8 cellular contexts compared by ENCODE assay signal in genomic region chr1:229272164-229273158, GRCh38. TPM values are rescaled to one million over a fixed set of nuclear protein-coding genes. Genes with fewer than 3 reads are reported as not detected.
DNase-seq lines count a peak whose midpoint lies in the region; ATAC-seq, FAIRE-seq and TF ChIP-seq lines count a peak whose summit lies in the region.

No MANE protein-coding gene starts in this region.

- no peak for DNase-seq in Jurkat, Clone E6-1 (ENCODE audit: low read depth, low spot score)
- DNase-seq in K562 (ENCODE audit: extremely low read depth in 1 of 4, low spot score in 3 of 4) (no peak), mesothelial cell of epicardium (ENCODE audit: low spot score in 2 of 2, unreplicated experiment in 2 of 2) (no peak), HTR-8/SVneo (ENCODE audit: insufficient read length, low spot score) (no peak), RPMI8226 (no peak)

- FAIRE-seq in K562 (lab: Jason Lieb, UNC): no peak
- FAIRE-seq in HTR-8/SVneo (lab: Jason Lieb, UNC): no peak

- H3K4me1 ChIP-seq in K562 (replicated peaks in 1 of 2; ENCODE audit: control insufficient read depth in 2 of 2, insufficient read depth in 2 of 2, low read length in 2 of 2): peaks cover 20 to 40% of the 10 kb centered on the region in 2 experiments

- TSS peak; percentile 65 for BruUV-seq in K562 (replicated peaks; lab: Mats Ljungman, UMichigan)

- peaks cover 4% of the 10 kb centered on the region for H3K9me3 Mint-ChIP-seq in mesothelial cell of epicardium

- peak overlapping the region; percentile 78 for H3K4me2 ChIP-seq in K562 (ENCODE audit: insufficient read depth, low read length)

- peak overlapping the region; percentile 80 for H3K4me3 ChIP-seq in Jurkat, Clone E6-1 (ENCODE audit: low read length)
- H3K4me3 ChIP-seq in K562: peak overlapping the region; percentile 78

- H3K4me3 Mint-ChIP-seq in mesothelial cell of epicardium: peak overlapping the region; percentile 93

- H3K79me2 ChIP-seq in K562 (ENCODE audit: control insufficient read depth, insufficient read depth, low read length): peaks cover 76% of the 10 kb centered on the region

- H3K27me3 ChIP-seq in K562 (ENCODE audit: control insufficient read depth in 2 of 2, insufficient read depth in 2 of 2, low read length in 2 of 2): no peaks in the 10 kb centered on the region; a peak in 1 of 5 replicates

- intact Hi-C loops in K562 (cut with micrococcal nuclease): loop anchor here (5.0 to 10.0 kb wide), 3 partner anchors 235 to 792 kb away; partner anchors contain the start of genes ABCB10, GALNT2 and NUP133

- peaks cover 33% of the 10 kb centered on the region for H3K4me1 Mint-ChIP-seq in mesothelial cell of epicardium

- H3K9me1 ChIP-seq in K562 (ENCODE audit: control insufficient read depth, insufficient read depth, low read length): no peaks in the 10 kb centered on the region

- H3K9me3 ChIP-seq in K562 (replicated peaks; ENCODE audit: control insufficient read depth, insufficient read depth, low read depth, low read length): peaks cover 7% of the 10 kb centered on the region; the same call in 1 of the 2 replicates

- no peaks in the 10 kb centered on the region for H3K27me3 Mint-ChIP-seq in mesothelial cell of epicardium (ENCODE audit: low read depth)

- H3K36me3 Mint-ChIP-seq in mesothelial cell of epicardium: peaks cover 5% of the 10 kb centered on the region

- TF ChIP-seq RAD21 in K562 (CRISPR knock-in tag; conservative IDR thresholded peaks at IDR 0.05 in 1 of 2, IDR thresholded peaks at IDR 0.05 in 1 of 2): no peak

- H3K27ac Mint-ChIP-seq in mesothelial cell of epicardium: peak overlapping the region; percentile 93

- peak overlapping the region; percentile 68 to 81 for H3K9ac ChIP-seq in K562 (ENCODE audit: insufficient read depth in 1 of 2, low read depth in 2 of 2, low read length in 2 of 2)

- TF ChIP-seq CTCF in C4-2B (conservative IDR thresholded peaks at IDR 0.05) (no peak), K562 (IDR thresholded peaks at IDR 0.05 in 2 of 3, conservative IDR thresholded peaks at IDR 0.05 in 1 of 3; ENCODE audit: insufficient read depth in 2 of 3, low read depth in 1 of 3, low read length in 3 of 3) (no peak), mesothelial cell of epicardium (IDR thresholded peaks at IDR 0.05; ENCODE audit: unreplicated experiment) (no peak)

- H3K27ac ChIP-seq in C4-2B (peak overlapping the region; percentile 96), K562 (ENCODE audit: extremely low read depth, low read depth, low read length) (no peak overlapping the region)

- 30% methylated on average over 11 of the region's 11 CpGs for WGBS in K562 (ENCODE audit: insufficient coverage, low coverage, missing lambda C conversion rate)

- CTCF ChIA-PET in K562 (lab: Yijun Ruan, JAX; ENCODE audit: low intra/inter-chr PET ratio): interaction anchor here (0.6 kb wide), 2 partner anchors 53 to 720 kb away, joined by 3 to 4 read pairs; no protein-coding TSS in a partner anchor

- no peak for ATAC-seq in K562
- no peak for ATAC-seq in HG03039 (IDR thresholded peaks at IDR 0.05; ENCODE audit: unreplicated experiment)
- no peak for ATAC-seq in GM18873 (IDR thresholded peaks at IDR 0.05; ENCODE audit: low FRiP score, unreplicated experiment)

- no peak for TF ChIP-seq EP300 in K562 (IDR thresholded peaks at IDR 0.05; ENCODE audit: low read length)

- in situ Hi-C loops in K562 (cut with MboI): no loop called here

- no peak overlapping the region for H2AFZ ChIP-seq in K562 (ENCODE audit: low read depth, low read length)

- POLR2A ChIA-PET in K562 (lab: Yijun Ruan, JAX): no interaction called here

- no peaks in the 10 kb centered on the region; the same call in 1 of the 2 replicates for H4K20me1 ChIP-seq in K562 (replicated peaks; ENCODE audit: control insufficient read depth, insufficient read depth, low read length)

- peaks cover 27% of the 10 kb centered on the region for H3K36me3 ChIP-seq in K562 (ENCODE audit: control insufficient read depth, insufficient read depth, low read length)

- TF ChIP-seq POLR2A in K562 (conservative IDR thresholded peaks at IDR 0.05): no peak

TF ChIP-seq in K562, 482 proteins besides CTCF, POLR2A, EP300 and RAD21 (continues in another document):
- no peak for TF ChIP-seq NFXL1 (CRISPR knock-in tag; IDR thresholded peaks at IDR 0.05)
- TF ChIP-seq ZKSCAN3 (CRISPR knock-in tag; IDR thresholded peaks at IDR 0.05): no peak
- TF ChIP-seq RBM15 (IDR thresholded peaks at IDR 0.05; ENCODE audit: insufficient read depth, low read length): no peak
- TF ChIP-seq PRDM10 (IDR thresholded peaks at IDR 0.05; ENCODE audit: partially characterized antibody): peak; percentile 18
- no peak for TF ChIP-seq CEBPZ (IDR thresholded peaks at IDR 0.05; ENCODE audit: borderline replicate concordance, low read depth, low read length)

RNA-seq across cellular contexts. Expression of gene RAB4A, which starts 1.6 kb away (rescaled TPM):
- 44.2 TPM for polyA plus RNA-seq in Jurkat, Clone E6-1 (2012; ENCODE audit: insufficient read depth, insufficient read length)
- total RNA-seq in K562 (2011; cell fraction: chromatin; rRNA removed; ENCODE audit: low replicate concordance): 13.9 and 34.5 TPM in 2 replicates
- total RNA-seq in K562 (2011; cell fraction: nucleolus; rRNA removed): 7.4 and 7.8 TPM in 2 replicates
- 17.1 and 34.4 TPM in 2 replicates for total RNA-seq in K562 (2011; cell fraction: nucleoplasm; rRNA removed)
- total RNA-seq in K562 (2014; rRNA removed) (33.4 and 58.5 TPM in 2 replicates), K562 (2014; rRNA removed; fragmentation: Illumina TruSeq; extraction: Trizol) (23.9 and 28.3 TPM in 2 replicates), K562 (2015; rRNA removed; fragmentation: Illumina TruSeq; extraction: Trizol) (21.9 and 23.2 TPM in 2 replicates), K562 (2021) (61.0 and 68.3 TPM in 2 replicates), mesothelial cell of epicardium (58.7 to 66.5 TPM (median 59.8 TPM) in 3 replicates)
- polyA plus RNA-seq in K562 (2011; rRNA removed) (33.8 and 35.1 TPM in 2 replicates), K562 (2014; fragmentation: Illumina TruSeq; extraction: Trizol) (20.9 and 26.7 TPM in 2 replicates), K562 (2014; fragmentation: Nextera tagmentation; extraction: Ambion mirVana) (1 to 10 TPM; 8.3 to 9.7 TPM), K562 (2014; rRNA removed) (36.0 and 55.2 TPM in 2 replicates)
- polyA plus RNA-seq in K562 (2011; cell fraction: cytosol; rRNA removed): 11.7 and 19.5 TPM in 2 replicates
- 13.1 and 14.0 TPM in 2 replicates for polyA plus RNA-seq in K562 (2011; cell fraction: nucleus; rRNA removed)
- 29.8 and 40.1 TPM in 2 replicates for polyA plus RNA-seq in K562 (2012)
- polyA minus RNA-seq in K562 (2011; rRNA and poly(A)+ RNA removed): 13.8 and 18.0 TPM in 2 replicates
- polyA minus RNA-seq in K562 (2011; cell fraction: cytosol; rRNA and poly(A)+ RNA removed): 7.9 and 8.5 TPM in 2 replicates
- polyA minus RNA-seq in K562 (2011; cell fraction: nucleus; rRNA and poly(A)+ RNA removed): 10.8 and 11.4 TPM in 2 replicates
